ENCODE assay signal across 20 cellular contexts in the genomic region with DNA sequence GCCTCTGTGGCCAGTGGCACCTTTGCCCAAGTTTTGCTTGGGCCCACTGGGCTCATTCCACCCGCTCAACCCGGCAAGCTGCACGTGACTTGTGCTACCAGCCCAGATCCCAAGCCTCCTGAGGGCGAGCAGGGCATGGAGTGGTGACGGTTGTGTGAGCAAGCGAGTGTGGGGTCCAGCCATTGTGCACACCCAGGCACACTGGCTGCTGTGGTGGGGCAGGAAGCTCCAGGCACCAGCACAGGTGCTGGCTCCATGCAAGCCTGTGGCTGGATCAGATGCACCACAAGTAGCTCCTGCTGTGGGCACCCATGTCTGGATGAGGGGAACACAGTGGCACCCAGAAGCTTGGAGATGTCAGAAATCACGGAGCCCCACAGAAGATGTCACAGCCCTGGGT.
DNase-seq lines count a peak whose midpoint lies in the region; ATAC-seq, FAIRE-seq and TF ChIP-seq lines count a peak whose summit lies in the region.
"Had no signal": no experiment of that assay in that cellular context is flagged by ENCODE, and none has a peak within 500 bp of the region (broad histone marks: within the 10 kb centered on the region; RNA-seq: fewer than 3 reads in every experiment).

No MANE protein-coding gene starts in this region.

- no peak for FAIRE-seq in kidney (lab: Jason Lieb, UNC)
- FAIRE-seq: A204.1, D721Med, G401.6, GM12891, HepG2 had no signal

- H3K9me3 ChIP-seq in kidney (ENCODE audit: control insufficient read depth in 1 of 2, low read length in 2 of 2) (no peaks in the 10 kb centered on the region), spleen (peaks cover 0 to 9% (median 0%) of the 10 kb centered on the region in 8 donors), upper lobe of right lung (no peaks in the 10 kb centered on the region)
- H3K9me3 ChIP-seq: BE2C, Caco-2 had no signal

- TF ChIP-seq POLR2A in spleen (IDR thresholded peaks at IDR 0.05), result no peak

- intact Hi-C loops in kidney (cut with DNase I) (no loop called here), spleen (cut with DNase I; ENCODE audit: low total_unique reads) (no loop called here), upper lobe of right lung (cut with DNase I) (no loop called here)

- TF ChIP-seq CTCF in kidney (IDR thresholded peaks at IDR 0.05; ENCODE audit: borderline replicate concordance, extremely low read depth, insufficient read depth) (no peak), spleen (IDR thresholded peaks at IDR 0.05 in 8 of 11, conservative IDR thresholded peaks at IDR 0.05 in 3 of 11) (no peak), upper lobe of right lung (IDR thresholded peaks at IDR 0.05) (no peak)

- H3K36me3 ChIP-seq in kidney (ENCODE audit: control insufficient read depth in 1 of 2, insufficient read depth in 2 of 2, low read length in 2 of 2) (no peaks in the 10 kb centered on the region), spleen (no peaks in the 10 kb centered on the region), upper lobe of right lung (no peaks in the 10 kb centered on the region)
- H3K36me3 ChIP-seq: BE2C had no signal

- 75 to 85% (median 78%) methylated on average over 4 to 7 of the region's 7 CpGs for WGBS in spleen, 5 donors

- H3K4me3 ChIP-seq in kidney (ENCODE audit: low read length in 2 of 2) (no peak overlapping the region), spleen (no peak overlapping the region), upper lobe of right lung (no peak overlapping the region)

- no peak overlapping the region for H3K27ac ChIP-seq in kidney (ENCODE audit: low read depth in 2 of 2, low read length in 2 of 2)
- no peak overlapping the region for H3K27ac ChIP-seq in spleen
- H3K27ac ChIP-seq in upper lobe of right lung, result no peak overlapping the region
- H3K27ac ChIP-seq: C4-2B had no signal

- peak; percentile 24 for ATAC-seq in upper lobe of right lung
- ATAC-seq: HCT116, HepG2 had no signal

- H3K27me3 ChIP-seq in spleen (replicated peaks in 1 of 7) (no peaks in the 10 kb centered on the region), upper lobe of right lung (no peaks in the 10 kb centered on the region)
- H3K27me3 ChIP-seq: BE2C had no signal

- peak; percentile 39 for DNase-seq in kidney
- peak; percentile 51 for DNase-seq in spleen
- DNase-seq in upper lobe of right lung, result peak; percentile 57
- DNase-seq in NCI-H345 (lab: John Stamatoyannopoulos, UW), result no peak
- DNase-seq in C1 segment of cervical spinal cord (lab: John Stamatoyannopoulos, UW), result no peak
- DNase-seq in activated T-cell treated with anti-CD3 and anti-CD28 coated beads, Interleukin-2, amount 50 U/mL, for 1 hour, result no peak
- DNase-seq: ACHN; BE2C; Caco-2; CD4-positive, alpha-beta T cell; GOT3; H7; HFFc6 had no signal

- H3K4me1 ChIP-seq in kidney (ENCODE audit: control insufficient read depth in 1 of 2, insufficient read depth in 1 of 2, low read depth in 1 of 2, low read length in 2 of 2) (no peaks in the 10 kb centered on the region), spleen (no peaks in the 10 kb centered on the region), upper lobe of right lung (no peaks in the 10 kb centered on the region)
- H3K4me1 ChIP-seq: BE2C, Caco-2 had no signal

- no peak overlapping the region for H3K9ac ChIP-seq in kidney (ENCODE audit: low read length in 2 of 2)

Comparison
In these comparisons a context has a peak if more than half of its experiments do, and no peak if none do; other contexts are left out.
1. DNase-seq: peak in kidney (single experiment), spleen (single experiment) and upper lobe of right lung (single experiment); none in NCI-H345 (single experiment), C1 segment of cervical spinal cord (0 of 14) and activated T-cell treated with anti-CD3 and anti-CD28 coated beads, Interleukin-2, amount 50 U/mL, for 1 hour (single experiment).